Comparison of ENCODE assay signal across 20 cellular contexts in the genomic region with DNA sequence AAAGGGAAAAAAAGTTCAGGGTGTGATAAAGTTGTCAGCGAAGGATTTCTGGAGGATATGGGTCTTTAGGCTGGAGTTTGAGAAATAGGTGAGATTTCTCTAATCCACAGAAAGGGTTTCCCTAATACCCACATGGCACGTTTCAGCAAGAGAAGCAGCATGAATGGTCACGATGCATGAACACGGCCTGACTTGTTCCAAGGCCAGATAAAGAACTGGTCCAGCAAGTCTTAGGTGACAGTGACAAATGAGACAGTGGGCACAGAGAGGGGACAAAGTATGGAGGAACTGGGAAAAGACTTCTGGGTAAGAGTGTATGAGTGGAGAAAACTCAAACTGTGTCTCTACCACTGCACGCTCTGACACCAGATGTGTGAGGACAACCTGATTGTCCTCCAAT.
"Had no signal": no experiment of that assay in that cellular context is flagged by ENCODE, and none has a peak within 500 bp of the region (broad histone marks: within the 10 kb centered on the region; RNA-seq: fewer than 3 reads in every experiment).

No MANE protein-coding gene starts in this region.

- H3K4me1 Mint-ChIP-seq: natural killer cell; stimulated activated effector memory CD8-positive, alpha-beta T cell treated with anti-CD3 and anti-CD28 coated beads, Interleukin-12 subunit alpha, Interleukin-12 subunit beta, amount 100 ng/mL, for 72 hours had no signal

- ATAC-seq: foreskin keratinocyte; heart left ventricle; left lobe of liver; mucosa of descending colon; natural killer cell; right lobe of liver; stimulated activated effector memory CD8-positive, alpha-beta T cell treated with anti-CD3 and anti-CD28 coated beads, Interleukin-12 subunit alpha, Interleukin-12 subunit beta, amount 100 ng/mL, for 72 hours; stimulated activated naive CD8-positive, alpha-beta T cell treated with anti-CD3 and anti-CD28 coated beads, Interleukin-15, Interleukin-2, amounts not matched to agents 100 U/mL and 50 U/mL, for 24 hours; upper lobe of right lung had no signal

- H3K27ac Mint-ChIP-seq: natural killer cell; stimulated activated effector memory CD8-positive, alpha-beta T cell treated with anti-CD3 and anti-CD28 coated beads, Interleukin-12 subunit alpha, Interleukin-12 subunit beta, amount 100 ng/mL, for 72 hours had no signal

- H3K9me3 Mint-ChIP-seq: natural killer cell; neural crest cell; stimulated activated effector memory CD8-positive, alpha-beta T cell treated with anti-CD3 and anti-CD28 coated beads, Interleukin-12 subunit alpha, Interleukin-12 subunit beta, amount 100 ng/mL, for 72 hours had no signal

- H3K36me3 ChIP-seq: heart left ventricle, right lobe of liver, tibial artery, upper lobe of right lung had no signal

- H3K9me3 ChIP-seq: heart left ventricle, mucosa of descending colon, right lobe of liver, tibial artery, upper lobe of right lung had no signal

- DNase-seq: central memory CD4-positive, alpha-beta T cell; cortex of kidney; dorsolateral prefrontal cortex; effector CD8-positive, alpha-beta T cell; foreskin keratinocyte; heart left ventricle; hypothalamus; kidney glomerular epithelial cell; mammary epithelial cell; mucosa of descending colon; natural killer cell; right lobe of liver; stimulated activated CD4-positive, alpha-beta T cell treated with anti-CD3 and anti-CD28 coated beads, Interleukin-4, amount 100 ng/mL, for 1 hour; stimulated activated CD8-positive, alpha-beta memory T cell treated with anti-CD3 and anti-CD28 coated beads, Interleukin-4, amount 100 ng/mL, for 48 hours; stimulated activated naive CD8-positive, alpha-beta T cell treated with anti-CD3 and anti-CD28 coated beads, Interleukin-15, Interleukin-2, amounts not matched to agents 100 U/mL and 50 U/mL, for 24 hours; tibial artery; upper lobe of right lung had no signal

- H3K4me1 ChIP-seq: foreskin keratinocyte, tibial artery had no signal

- H3K27ac ChIP-seq: dorsolateral prefrontal cortex, foreskin keratinocyte, heart left ventricle, right lobe of liver, tibial artery, upper lobe of right lung had no signal

- H3K36me3 Mint-ChIP-seq: natural killer cell; stimulated activated effector memory CD8-positive, alpha-beta T cell treated with anti-CD3 and anti-CD28 coated beads, Interleukin-12 subunit alpha, Interleukin-12 subunit beta, amount 100 ng/mL, for 72 hours had no signal

- H3K4me3 ChIP-seq: dorsolateral prefrontal cortex, heart left ventricle, mucosa of descending colon, right lobe of liver, tibial artery, upper lobe of right lung had no signal

- H3K27me3 ChIP-seq: right lobe of liver, upper lobe of right lung had no signal

- H3K4me3 Mint-ChIP-seq: natural killer cell; neural crest cell; stimulated activated effector memory CD8-positive, alpha-beta T cell treated with anti-CD3 and anti-CD28 coated beads, Interleukin-12 subunit alpha, Interleukin-12 subunit beta, amount 100 ng/mL, for 72 hours had no signal
